22 cellular contexts compared by ENCODE assay signal in genomic region chr2:105111365-105112150, GRCh38.
"Had no signal": no experiment of that assay in that cellular context is flagged by ENCODE, and none has a peak within 500 bp of the region (broad histone marks: within the 10 kb centered on the region; RNA-seq: fewer than 3 reads in every experiment).

No MANE protein-coding gene starts in this region.

- H3K4me3 ChIP-seq: dorsolateral prefrontal cortex, lung, mucosa of descending colon, neural progenitor cell, prostate gland, right atrium auricular region, smooth muscle cell, stomach, thyroid gland, vagina had no signal

- H3K27me3 Mint-ChIP-seq: memory B cell; naive B cell; natural killer cell treated with Interleukin-12 subunit alpha and Interleukin-12 subunit beta and Interleukin-15 and Interleukin-18, amount 100 ng/mL, for 72 hours; stimulated activated naive B cell treated with anti-CD40 and anti-IgM and Interleukin-4, amounts not matched to agents 10 μg/mL and 1 μg/mL and 100 μg/mL, for 72 hours had no signal

- H3K4me2 ChIP-seq: neural progenitor cell, smooth muscle cell had no signal

- H3K9me3 ChIP-seq: mucosa of descending colon, prostate gland, right atrium auricular region, stomach, thyroid gland, vagina had no signal

- H3K36me3 ChIP-seq: neural progenitor cell, prostate gland, right atrium auricular region, thyroid gland, vagina had no signal

- H3K4me3 Mint-ChIP-seq: memory B cell; mesothelial cell of epicardium; natural killer cell treated with Interleukin-12 subunit alpha and Interleukin-12 subunit beta and Interleukin-15 and Interleukin-18, amount 100 ng/mL, for 72 hours; neural progenitor cell; stimulated activated naive B cell treated with anti-CD40 and anti-IgM and Interleukin-4, amounts not matched to agents 10 μg/mL and 1 μg/mL and 100 μg/mL, for 72 hours had no signal

- H3K27me3 ChIP-seq: dorsolateral prefrontal cortex, neural progenitor cell, right atrium auricular region, stomach, thyroid gland, vagina had no signal

- H3K27ac ChIP-seq: dorsolateral prefrontal cortex, neural progenitor cell, prostate gland, right atrium auricular region, stomach, thyroid gland, vagina had no signal

- H3K4me1 ChIP-seq: neural progenitor cell, prostate gland, right atrium auricular region, stomach, thyroid gland, vagina had no signal

- H3K9ac ChIP-seq: neural progenitor cell had no signal

- H3K4me1 Mint-ChIP-seq: memory B cell; mesothelial cell of epicardium; naive B cell; stimulated activated naive B cell treated with anti-CD40 and anti-IgM and Interleukin-4, amounts not matched to agents 10 μg/mL and 1 μg/mL and 100 μg/mL, for 72 hours had no signal

- DNase-seq: dorsolateral prefrontal cortex; effector CD4-positive, alpha-beta T cell; mucosa of descending colon; naive B cell; nucleus accumbens; stimulated activated CD4-positive, alpha-beta T cell treated with anti-CD3 and anti-CD28 coated beads, Interleukin-2, amount 100 ng/mL, for 24 hours; stimulated activated CD4-positive, alpha-beta T cell treated with anti-CD3 and anti-CD28 coated beads, Interleukin-4, amount 100 ng/mL, for 24 hours; stimulated activated naive B cell treated with anti-CD40 and anti-IgM and Interleukin-4, amounts not matched to agents 10 μg/mL and 1 μg/mL and 100 μg/mL, for 72 hours; stomach; thyroid gland; trophoblast cell had no signal

- ATAC-seq: left lobe of liver; mucosa of descending colon; natural killer cell treated with Interleukin-12 subunit alpha and Interleukin-12 subunit beta and Interleukin-15 and Interleukin-18, amount 100 ng/mL, for 72 hours; sciatic nerve; stimulated activated naive B cell treated with anti-CD40 and anti-IgM and Interleukin-4, amounts not matched to agents 10 μg/mL and 1 μg/mL and 100 μg/mL, for 72 hours had no signal

- H3K36me3 Mint-ChIP-seq: memory B cell; mesothelial cell of epicardium; natural killer cell treated with Interleukin-12 subunit alpha and Interleukin-12 subunit beta and Interleukin-15 and Interleukin-18, amount 100 ng/mL, for 72 hours; neural progenitor cell had no signal

- H3K27ac Mint-ChIP-seq: mesothelial cell of epicardium; natural killer cell treated with Interleukin-12 subunit alpha and Interleukin-12 subunit beta and Interleukin-15 and Interleukin-18, amount 100 ng/mL, for 72 hours had no signal

- H2AFZ ChIP-seq: neural progenitor cell had no signal
